11 cellular contexts compared by ENCODE assay signal in genomic region chr17:6496636-6497441, GRCh38. TPM values are rescaled to one million over a fixed set of nuclear protein-coding genes. Genes with fewer than 3 reads are reported as not detected.
DNase-seq lines count a peak whose midpoint lies in the region; ATAC-seq and TF ChIP-seq lines count a peak whose summit lies in the region.
"Had no signal": no experiment of that assay in that cellular context is flagged by ENCODE, and none has a peak within 500 bp of the region (broad histone marks: within the 10 kb centered on the region; RNA-seq: fewer than 3 reads in every experiment).

No MANE protein-coding gene starts in this region.

- H3K27ac Mint-ChIP-seq in CD8-positive, alpha-beta T cell: no peak overlapping the region
- H3K27ac Mint-ChIP-seq in chondrocyte (ENCODE audit: unreplicated experiment): no peak overlapping the region
- H3K27ac Mint-ChIP-seq in naive thymus-derived CD8-positive, alpha-beta T cell: peak overlapping the region in 5 of 10 donors; percentile 17 to 79 (median 35)

- H3K4me3 Mint-ChIP-seq in CD8-positive, alpha-beta T cell: peak overlapping the region; percentile 67
- no peak overlapping the region for H3K4me3 Mint-ChIP-seq in chondrocyte (ENCODE audit: unreplicated experiment)
- peak overlapping the region; percentile 64 to 81 (median 68) for H3K4me3 Mint-ChIP-seq in naive thymus-derived CD8-positive, alpha-beta T cell
- H3K4me3 Mint-ChIP-seq: neural crest cell had no signal

- no peaks in the 10 kb centered on the region for H3K27me3 Mint-ChIP-seq in CD8-positive, alpha-beta T cell (ENCODE audit: low read depth)
- H3K27me3 Mint-ChIP-seq in chondrocyte (ENCODE audit: low read depth): peaks cover 6% of the 10 kb centered on the region
- peaks cover 0 to 5% (median 0%) of the 10 kb centered on the region in 5 donors for H3K27me3 Mint-ChIP-seq in naive thymus-derived CD8-positive, alpha-beta T cell

- ATAC-seq in CD8-positive, alpha-beta T cell: no peak
- ATAC-seq in naive thymus-derived CD8-positive, alpha-beta T cell: no peak
- no peak for ATAC-seq in HG03457 (IDR thresholded peaks at IDR 0.05; ENCODE audit: unreplicated experiment)
- ATAC-seq: K562 had no signal

- no peak for DNase-seq in CD8-positive, alpha-beta T cell
- peak; percentile 35 for DNase-seq in NB4 (ENCODE audit: low read depth)
- peak; percentile 76 for DNase-seq in chondrocyte (ENCODE audit: low spot score)
- no peak for DNase-seq in naive thymus-derived CD8-positive, alpha-beta T cell
- no peak for DNase-seq in NCI-H526 treated with DMSO at 0.1 percent for 48 hours (lab: John Stamatoyannopoulos, UW)
- no peak for DNase-seq in NOMO-1 treated with DMSO at 0.1 percent for 48 hours (lab: John Stamatoyannopoulos, UW; ENCODE audit: unreplicated experiment)
- DNase-seq in dermis blood vessel endothelial cell: no peak
- DNase-seq: Caco-2 had no signal

- POLR2A ChIA-PET in CD8-positive, alpha-beta T cell (lab: Charles Lee): no interaction called here
- POLR2A ChIA-PET in naive thymus-derived CD8-positive, alpha-beta T cell (lab: Charles Lee): no interaction called here

- TF ChIP-seq CTCF in CD8-positive, alpha-beta T cell (IDR thresholded peaks at IDR 0.05): no peak
- no peak for TF ChIP-seq CTCF in NB4 (IDR thresholded peaks at IDR 0.05; ENCODE audit: low read depth, low read length)
- TF ChIP-seq CTCF in chondrocyte (IDR thresholded peaks at IDR 0.05): no peak

- no peaks in the 10 kb centered on the region for H3K36me3 Mint-ChIP-seq in CD8-positive, alpha-beta T cell
- H3K36me3 Mint-ChIP-seq in chondrocyte (ENCODE audit: low read depth): peaks cover 2% of the 10 kb centered on the region
- H3K36me3 Mint-ChIP-seq in naive thymus-derived CD8-positive, alpha-beta T cell: no peaks in the 10 kb centered on the region

- CTCF ChIA-PET in CD8-positive, alpha-beta T cell (lab: Charles Lee): interaction anchor here (1.2 kb wide), 1 partner anchor 25 kb away, joined by 3 read pairs; no protein-coding TSS in a partner anchor

- H3K27me3 ChIP-seq in CD8-positive, alpha-beta T cell (ENCODE audit: insufficient read depth, low read length): no peaks in the 10 kb centered on the region

- no peak overlapping the region for H3K27ac ChIP-seq in CD8-positive, alpha-beta T cell (ENCODE audit: low read depth, low read length)

- H3K9me3 ChIP-seq in CD8-positive, alpha-beta T cell (ENCODE audit: low read length): no peaks in the 10 kb centered on the region
- H3K9me3 ChIP-seq: Caco-2 had no signal

- peaks cover 18% of the 10 kb centered on the region for H3K4me1 Mint-ChIP-seq in CD8-positive, alpha-beta T cell (ENCODE audit: low read depth)
- peaks cover 29% of the 10 kb centered on the region for H3K4me1 Mint-ChIP-seq in chondrocyte (ENCODE audit: low read depth)
- peaks cover 14 to 21% (median 19%) of the 10 kb centered on the region in 4 donors for H3K4me1 Mint-ChIP-seq in naive thymus-derived CD8-positive, alpha-beta T cell

- no peak overlapping the region for H3K4me3 ChIP-seq in CD8-positive, alpha-beta T cell (ENCODE audit: low read depth, low read length)
- no peak overlapping the region for H3K4me3 ChIP-seq in NB4 (ENCODE audit: low read depth, low read length)
- H3K4me3 ChIP-seq: K562 had no signal

- H3K9me3 Mint-ChIP-seq in CD8-positive, alpha-beta T cell: no peaks in the 10 kb centered on the region
- H3K9me3 Mint-ChIP-seq in chondrocyte (ENCODE audit: low read depth): no peaks in the 10 kb centered on the region
- no peaks in the 10 kb centered on the region for H3K9me3 Mint-ChIP-seq in naive thymus-derived CD8-positive, alpha-beta T cell
- H3K9me3 Mint-ChIP-seq: neural crest cell had no signal

- TF ChIP-seq POLR2A in NB4 (IDR thresholded peaks at IDR 0.05; ENCODE audit: extremely low read depth, insufficient read length): no peak

- peaks cover 14% of the 10 kb centered on the region for H3K4me1 ChIP-seq in CD8-positive, alpha-beta T cell (ENCODE audit: insufficient read depth, low read length)
- H3K4me1 ChIP-seq: Caco-2 had no signal

- H3K36me3 ChIP-seq in CD8-positive, alpha-beta T cell (ENCODE audit: insufficient read depth, low read length): no peaks in the 10 kb centered on the region

- intact Hi-C loops in CD8-positive, alpha-beta T cell (cut with DNase I, micrococcal nuclease): no loop called here

RNA-seq across cellular contexts. Expression of gene PIMREG, which starts 52.6 kb away (rescaled TPM):
- not detected for total RNA-seq in CD8-positive, alpha-beta T cell
- total RNA-seq in chondrocyte (5.2 to 7.4 TPM (median 7.0 TPM) in 3 replicates), dermis blood vessel endothelial cell (7.8 and 62.4 TPM in 2 replicates)
- not detected for total RNA-seq in naive thymus-derived CD8-positive, alpha-beta T cell
- polyA plus RNA-seq in naive thymus-derived CD8-positive, alpha-beta T cell: under 1 TPM in 1 of 3 donors, not detected in 2; 0.27 TPM

RNA-seq across cellular contexts. Expression of gene PITPNM3, which starts 59.5 kb away (rescaled TPM):
- total RNA-seq in CD8-positive, alpha-beta T cell: under 1 TPM; 0.25 to 0.30 TPM
- total RNA-seq in chondrocyte: 5.3 to 5.7 TPM (median 5.5 TPM) in 3 replicates
- total RNA-seq in naive thymus-derived CD8-positive, alpha-beta T cell: under 1 TPM; 0.44 to 0.74 TPM
- polyA plus RNA-seq in naive thymus-derived CD8-positive, alpha-beta T cell: not detected
- 0.23 and 0.34 TPM in 2 replicates for total RNA-seq in dermis blood vessel endothelial cell

Comparison
In these comparisons a context has a peak if more than half of its experiments do, and no peak if none do; other contexts are left out.
1. DNase-seq: peak in NB4 (single experiment) and chondrocyte (single experiment); none in CD8-positive, alpha-beta T cell (0 of 7), naive thymus-derived CD8-positive, alpha-beta T cell (0 of 10), NCI-H526 treated with DMSO at 0.1 percent for 48 hours (single experiment), NOMO-1 treated with DMSO at 0.1 percent for 48 hours (single experiment) and dermis blood vessel endothelial cell (single experiment).